27 cellular contexts compared by ENCODE assay signal in the genomic region with DNA sequence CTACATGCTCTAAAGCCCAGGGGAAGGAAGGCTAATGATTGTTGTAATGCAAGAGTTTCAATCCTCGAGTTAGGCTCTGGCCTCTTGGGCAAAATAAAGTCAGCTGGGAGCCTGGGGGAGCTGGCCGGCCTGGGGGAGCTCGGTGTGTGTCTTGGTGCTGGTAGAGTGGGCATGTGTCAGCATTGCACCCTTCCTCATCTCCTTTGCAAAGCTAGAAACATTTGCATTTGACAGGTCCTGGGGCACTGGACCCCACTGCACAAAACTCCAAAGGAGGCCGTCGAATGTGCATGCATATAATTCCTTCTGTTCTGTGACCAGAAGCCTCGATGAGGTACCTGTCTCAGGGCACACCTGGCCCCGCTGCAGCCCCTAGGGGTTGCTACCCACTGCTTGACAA.
"Had no signal": no experiment of that assay in that cellular context is flagged by ENCODE, and none has a peak within 500 bp of the region (broad histone marks: within the 10 kb centered on the region; RNA-seq: fewer than 3 reads in every experiment).

No MANE protein-coding gene starts in this region.

- H3K27ac Mint-ChIP-seq: activated CD4-positive, alpha-beta T cell treated with anti-CD3 and anti-CD28 coated beads, Interleukin-2, amount 10 ng/mL, durations not matched to agents 24 days and 14 days; activated CD8-positive, alpha-beta T cell treated with anti-CD3 and anti-CD28 coated beads for 36 hours; activated naive CD4-positive, alpha-beta T cell treated with anti-CD3 and anti-CD28 coated beads, Interleukin-2, amount 50 U/mL, for 24 hours; activated naive CD8-positive, alpha-beta T cell treated with anti-CD3 and anti-CD28 coated beads, Interleukin-2, amount 10 ng/mL, durations not matched to agents 7 days and 5 days; activated T-cell treated with anti-CD3 and anti-CD28 coated beads, Interleukin-2, amount 50 U/mL, for 72 hours; T-helper 1 cell treated with Interleukin-12 subunit alpha and Interleukin-12 subunit beta and Interleukin-4 antibody, amounts not matched to agents 30 μg/mL and 1 μg/mL, for 36 hours; T-helper 2 cell treated with Interferon-gamma antibody and Interleukin-4, amounts not matched to agents 5 μg/mL and 100 μg/mL, for 36 hours had no signal

- H3K9me2 ChIP-seq: SK-N-SH had no signal

- H3K4me1 ChIP-seq: ascending aorta, SJSA1 had no signal

- H3K4me3 ChIP-seq: ascending aorta, cardiac muscle cell, SJSA1 had no signal

- H3K27ac ChIP-seq: ascending aorta, cardiac muscle cell, SJSA1 had no signal

- H3K36me3 ChIP-seq: ascending aorta, cardiac muscle cell, SJSA1 had no signal

- H3K36me3 Mint-ChIP-seq: activated naive CD4-positive, alpha-beta T cell treated with anti-CD3 and anti-CD28 coated beads, Interleukin-2, amount 50 U/mL, for 24 hours; activated naive CD8-positive, alpha-beta T cell treated with anti-CD3 and anti-CD28 coated beads, Interleukin-2, amount 10 ng/mL, durations not matched to agents 7 days and 5 days had no signal

- H3K4me1 Mint-ChIP-seq: activated CD4-positive, alpha-beta T cell treated with anti-CD3 and anti-CD28 coated beads, Interleukin-2, amount 10 ng/mL, durations not matched to agents 24 days and 14 days; activated naive CD4-positive, alpha-beta T cell treated with anti-CD3 and anti-CD28 coated beads, Interleukin-2, amount 50 U/mL, for 24 hours; activated naive CD8-positive, alpha-beta T cell treated with anti-CD3 and anti-CD28 coated beads, Interleukin-2, amount 10 ng/mL, durations not matched to agents 7 days and 5 days; activated T-helper 17 cell treated with anti-CD3 and anti-CD28 coated beads, Interleukin-2, amount 50 U/mL, for 72 hours had no signal

- H3K4me2 ChIP-seq: SK-N-SH had no signal

- DNase-seq: activated CD4-positive, alpha-beta T cell treated with anti-CD3 and anti-CD28 coated beads, Interleukin-2, amount 10 ng/mL, durations not matched to agents 24 days and 14 days; activated CD4-positive, alpha-beta T cell treated with anti-CD3 and anti-CD28 coated beads, Interleukin-2, amount 50 U/mL, for 4 hours; activated CD8-positive, alpha-beta T cell treated with anti-CD3 and anti-CD28 coated beads for 36 hours; activated effector memory CD4-positive, alpha-beta T cell treated with anti-CD3 and anti-CD28 coated beads, Interleukin-2, amount 50 U/mL, for 16 hours; activated naive CD4-positive, alpha-beta T cell; activated naive CD8-positive, alpha-beta T cell treated with anti-CD3 and anti-CD28 coated beads, Interleukin-2, amount 10 ng/mL, durations not matched to agents 7 days and 5 days; activated T-cell treated with anti-CD3 and anti-CD28 coated beads, Interleukin-2, amount 50 U/mL, for 1 hour; activated T-cell treated with anti-CD3 and anti-CD28 coated beads, Interleukin-2, amount 50 U/mL, for 72 hours; amygdala; KBM-7; MM.1S; MV-4-11; NCI-H1092; NCI-H1436 treated with DMSO at 0.1 percent for 48 hours; NCI-H1694 treated with DMSO at 0.1 percent for 48 hours; NCI-H2029; NCI-H345; NCI-H524 treated with DMSO at 0.1 percent for 48 hours; SHP77 treated with DMSO at 0.1 percent for 48 hours; SK-N-SH had no signal

- H3K4me3 Mint-ChIP-seq: activated CD4-positive, alpha-beta T cell treated with anti-CD3 and anti-CD28 coated beads, Interleukin-2, amount 10 ng/mL, durations not matched to agents 24 days and 14 days; activated CD8-positive, alpha-beta T cell treated with anti-CD3 and anti-CD28 coated beads for 36 hours; activated naive CD4-positive, alpha-beta T cell treated with anti-CD3 and anti-CD28 coated beads, Interleukin-2, amount 50 U/mL, for 24 hours; activated naive CD8-positive, alpha-beta T cell treated with anti-CD3 and anti-CD28 coated beads, Interleukin-2, amount 10 ng/mL, durations not matched to agents 7 days and 5 days; activated T-cell treated with anti-CD3 and anti-CD28 coated beads, Interleukin-2, amount 50 U/mL, for 72 hours; activated T-helper 17 cell treated with anti-CD3 and anti-CD28 coated beads, Interleukin-2, amount 50 U/mL, for 72 hours; T-helper 1 cell treated with Interleukin-12 subunit alpha and Interleukin-12 subunit beta and Interleukin-4 antibody, amounts not matched to agents 30 μg/mL and 1 μg/mL, for 36 hours; T-helper 2 cell treated with Interferon-gamma antibody and Interleukin-4, amounts not matched to agents 5 μg/mL and 100 μg/mL, for 36 hours had no signal

- H3K27me3 Mint-ChIP-seq: activated CD4-positive, alpha-beta T cell treated with anti-CD3 and anti-CD28 coated beads, Interleukin-2, amount 10 ng/mL, durations not matched to agents 24 days and 14 days; activated CD8-positive, alpha-beta T cell treated with anti-CD3 and anti-CD28 coated beads for 36 hours; activated naive CD4-positive, alpha-beta T cell treated with anti-CD3 and anti-CD28 coated beads, Interleukin-2, amount 50 U/mL, for 24 hours had no signal

- H3K9ac ChIP-seq: SK-N-SH had no signal

- H3K27me3 ChIP-seq: ascending aorta, cardiac muscle cell, SJSA1 had no signal

- H3K9me3 ChIP-seq: ascending aorta, SJSA1, SK-N-SH had no signal

- H3K9me3 Mint-ChIP-seq: activated CD4-positive, alpha-beta T cell treated with anti-CD3 and anti-CD28 coated beads, Interleukin-2, amount 10 ng/mL, durations not matched to agents 24 days and 14 days; activated CD8-positive, alpha-beta T cell treated with anti-CD3 and anti-CD28 coated beads for 36 hours; activated naive CD4-positive, alpha-beta T cell treated with anti-CD3 and anti-CD28 coated beads, Interleukin-2, amount 50 U/mL, for 24 hours; activated naive CD8-positive, alpha-beta T cell treated with anti-CD3 and anti-CD28 coated beads, Interleukin-2, amount 10 ng/mL, durations not matched to agents 7 days and 5 days; activated T-cell treated with anti-CD3 and anti-CD28 coated beads, Interleukin-2, amount 50 U/mL, for 72 hours; activated T-helper 17 cell treated with anti-CD3 and anti-CD28 coated beads, Interleukin-2, amount 50 U/mL, for 72 hours; T-helper 1 cell treated with Interleukin-12 subunit alpha and Interleukin-12 subunit beta and Interleukin-4 antibody, amounts not matched to agents 30 μg/mL and 1 μg/mL, for 36 hours; T-helper 2 cell treated with Interferon-gamma antibody and Interleukin-4, amounts not matched to agents 5 μg/mL and 100 μg/mL, for 36 hours had no signal
